8 cellular contexts compared by ENCODE assay signal in genomic region chr10:14603539-14604102, GRCh38.
DNase-seq lines count a peak whose midpoint lies in the region; ATAC-seq, FAIRE-seq and TF ChIP-seq lines count a peak whose summit lies in the region.

No MANE protein-coding gene starts in this region.

- TF ChIP-seq RAD21 in GM12878 (IDR thresholded peaks at IDR 0.05; ENCODE audit: insufficient read depth, low read depth, low read length): no peak

- H3K27me3 Mint-ChIP-seq in stimulated activated naive CD8-positive, alpha-beta T cell treated with anti-CD3 and anti-CD28 coated beads, Interleukin-15, Interleukin-2, amounts not matched to agents 100 ng/mL and 50 ng/mL, for 24 hours: no peaks in the 10 kb centered on the region

- intact Hi-C loops in GM12878 (cut with micrococcal nuclease; ENCODE audit: unreplicated experiment): loop anchor here (1.0 to 5.0 kb wide), 5 partner anchors 41 to 234 kb away; partner anchors contain the start of genes CDNF, HSPA14 and MSANTD7

- RAD21 ChIA-PET in GM12878 (lab: Charles Lee; ENCODE audit: unreplicated experiment): interaction anchor here (2.6 kb wide), 1 partner anchor 234 kb away, joined by 8 read pairs; the partner anchor contains the start of genes CDNF, HSPA14 and MSANTD7

- POLR2A ChIA-PET in GM12878 (lab: Charles Lee): no interaction called here

- TF ChIP-seq EP300 in GM12878 (IDR thresholded peaks at IDR 0.05; ENCODE audit: borderline replicate concordance in 1 of 2, control insufficient read depth in 1 of 2, low read depth in 2 of 2, low read length in 2 of 2): no peak

- H3K27ac ChIP-seq in GM12878 (ENCODE audit: control insufficient read depth, insufficient read depth): peak overlapping the region; percentile 69

- WGBS in GM12878 (ENCODE audit: insufficient coverage, insufficient replicate concordance, low lambda C conversion rate, missing lambda C conversion rate): under 1% methylated on average over 51 of the region's 58 CpGs

- DNase-seq in MV-4-11 (lab: John Stamatoyannopoulos, UW) (peak; percentile 35), GM12878 (ENCODE audit: low read depth, low spot score) (no peak), kidney epithelial cell (ENCODE audit: low read depth) (no peak), ureter (ENCODE audit: low spot score) (no peak), DMS153 treated with DMSO at 0.1 percent for 48 hours (lab: John Stamatoyannopoulos, UW; ENCODE audit: unreplicated experiment) (no peak)

- H3K4me1 Mint-ChIP-seq in stimulated activated naive CD8-positive, alpha-beta T cell treated with anti-CD3 and anti-CD28 coated beads, Interleukin-15, Interleukin-2, amounts not matched to agents 100 ng/mL and 50 ng/mL, for 24 hours (ENCODE audit: low read depth): peaks cover 84% of the 10 kb centered on the region

- H3K4me3 ChIP-seq in GM12878 (peak overlapping the region; percentile 98), kidney epithelial cell (ENCODE audit: low read depth, low read length) (peak overlapping the region; percentile 59)

- peak overlapping the region; percentile 95 for H3K4me3 Mint-ChIP-seq in stimulated activated naive CD8-positive, alpha-beta T cell treated with anti-CD3 and anti-CD28 coated beads, Interleukin-15, Interleukin-2, amounts not matched to agents 100 ng/mL and 50 ng/mL, for 24 hours

- in situ Hi-C loops in GM12878 (cut with MboI): no loop called here

- SMC1A ChIA-PET in GM12878 (lab: Charles Lee; ENCODE audit: uncharacterized antibody, unreplicated experiment): no interaction called here

- peak overlapping the region; percentile 77 for H3K9ac ChIP-seq in ES-I3 (ENCODE audit: low read depth, low read length)
- peak overlapping the region; percentile 91 for H3K9ac ChIP-seq in GM12878 (ENCODE audit: control insufficient read depth, insufficient read depth, low read length)

- H3K36me3 Mint-ChIP-seq in stimulated activated naive CD8-positive, alpha-beta T cell treated with anti-CD3 and anti-CD28 coated beads, Interleukin-15, Interleukin-2, amounts not matched to agents 100 ng/mL and 50 ng/mL, for 24 hours (ENCODE audit: low read depth): peaks cover 45% of the 10 kb centered on the region

- peak overlapping the region; percentile 97 for H3K27ac Mint-ChIP-seq in stimulated activated naive CD8-positive, alpha-beta T cell treated with anti-CD3 and anti-CD28 coated beads, Interleukin-15, Interleukin-2, amounts not matched to agents 100 ng/mL and 50 ng/mL, for 24 hours

- no peak overlapping the region for H2AFZ ChIP-seq in GM12878 (ENCODE audit: control insufficient read depth, low read depth, low read length)

- peaks cover 4% of the 10 kb centered on the region; the same call in 1 of the 2 replicates for H4K20me1 ChIP-seq in GM12878 (ENCODE audit: control insufficient read depth, insufficient read depth)

- H3K4me1 ChIP-seq in ES-I3 (ENCODE audit: insufficient read depth, low read length) (peaks cover 15% of the 10 kb centered on the region), GM12878 (ENCODE audit: control insufficient read depth, insufficient read depth, low read length) (peaks cover 38% of the 10 kb centered on the region)

- H3K79me2 ChIP-seq in GM12878 (ENCODE audit: control insufficient read depth, insufficient read depth, low read length): peaks cover 50% of the 10 kb centered on the region

- H3K27me3 ChIP-seq in GM12878 (replicated peaks in 1 of 2; ENCODE audit: control insufficient read depth in 2 of 2, insufficient read depth in 2 of 2, low read length in 1 of 2) (no peaks in the 10 kb centered on the region), kidney epithelial cell (ENCODE audit: control insufficient read depth, insufficient read depth, low read length) (no peaks in the 10 kb centered on the region)

- CTCF ChIA-PET in GM12878 (lab: Yijun Ruan, JAX): no interaction called here

- peaks cover 4% of the 10 kb centered on the region for H3K9me3 Mint-ChIP-seq in stimulated activated naive CD8-positive, alpha-beta T cell treated with anti-CD3 and anti-CD28 coated beads, Interleukin-15, Interleukin-2, amounts not matched to agents 100 ng/mL and 50 ng/mL, for 24 hours

- no peak for FAIRE-seq in GM12878 (lab: Jason Lieb, UNC)

- no TSS peak for BruUV-seq in GM12878 (replicated peaks; lab: Mats Ljungman, UMichigan)

- H3K36me3 ChIP-seq in ES-I3 (ENCODE audit: insufficient read depth, low read length): no peaks in the 10 kb centered on the region; the same call in 1 of the 2 replicates
- H3K36me3 ChIP-seq in GM12878 (ENCODE audit: control insufficient read depth in 2 of 2, insufficient read depth in 2 of 2, low read length in 1 of 2): peaks cover 9 to 12% of the 10 kb centered on the region in 2 experiments
- H3K36me3 ChIP-seq in kidney epithelial cell (ENCODE audit: control insufficient read depth, insufficient read depth, low read length): no peaks in the 10 kb centered on the region

- H3K4me2 ChIP-seq in GM12878 (ENCODE audit: control insufficient read depth, insufficient read depth): peak overlapping the region; percentile 88

- TF ChIP-seq POLR2A in GM12878 (IDR thresholded peaks at IDR 0.05; ENCODE audit: low read depth, low read length): no peak

- TF ChIP-seq CTCF in GM12878 (IDR thresholded peaks at IDR 0.05 in 2 of 3, conservative IDR thresholded peaks at IDR 0.05 in 1 of 3; ENCODE audit: control insufficient read depth in 2 of 3, extremely low read depth in 1 of 3, insufficient read depth in 1 of 3, low read depth in 3 of 3, low read length in 3 of 3) (no peak), kidney epithelial cell (IDR thresholded peaks at IDR 0.05; ENCODE audit: insufficient read depth, low read length, poor library complexity, severe bottlenecking) (no peak)

- H3K9me3 ChIP-seq in ES-I3 (ENCODE audit: control insufficient read depth, insufficient read depth, low read length) (no peaks in the 10 kb centered on the region; the same call in 1 of the 2 replicates), GM12878 (replicated peaks; ENCODE audit: control insufficient read depth, insufficient read depth, low read length) (peaks cover 2% of the 10 kb centered on the region; the same call in 2 of the 3 replicates)

- ATAC-seq in GM21576 (IDR thresholded peaks at IDR 0.05; ENCODE audit: unreplicated experiment): peak; percentile 7
- no peak; the same call in 2 of the 3 replicates for ATAC-seq in GM12878

TF ChIP-seq in GM12878, 131 proteins besides CTCF, POLR2A, EP300 and RAD21 (continues in another document):
- TF ChIP-seq CREB1 (IDR thresholded peaks at IDR 0.05; ENCODE audit: low read depth): no peak
- TF ChIP-seq ASH2L (IDR thresholded peaks at IDR 0.05; ENCODE audit: borderline replicate concordance, low read depth): no peak
- TF ChIP-seq RAD51 (IDR thresholded peaks at IDR 0.05): no peak
- TF ChIP-seq POLR2AphosphoS2 (IDR thresholded peaks at IDR 0.05; ENCODE audit: low read depth, low read length): no peak
- 0 out of 2 replicates have a peak, but pooled peaks have one; percentile 31 for TF ChIP-seq SMARCA5 (IDR thresholded peaks at IDR 0.05)
- no peak for TF ChIP-seq GABPA (IDR thresholded peaks at IDR 0.05; ENCODE audit: low read depth)
- TF ChIP-seq MTA2 (IDR thresholded peaks at IDR 0.05; ENCODE audit: low read depth): no peak
- peak in 1 of 2 experiments; percentile 18; a peak in 1 of 4 replicates for TF ChIP-seq BHLHE40 (IDR thresholded peaks at IDR 0.05; ENCODE audit: borderline replicate concordance in 1 of 2, low read depth in 2 of 2, low read length in 1 of 2)
- no peak for TF ChIP-seq RELA (IDR thresholded peaks at IDR 0.05; ENCODE audit: borderline replicate concordance, partially characterized antibody)
- 0 out of 2 replicates have a peak, but pooled peaks have one; percentile 27 for TF ChIP-seq NKRF (conservative IDR thresholded peaks at IDR 0.05)
- no peak for TF ChIP-seq BMI1 (IDR thresholded peaks at IDR 0.05; ENCODE audit: borderline replicate concordance)
- no peak for TF ChIP-seq USF2 (IDR thresholded peaks at IDR 0.05; ENCODE audit: borderline replicate concordance, low read depth, low read length)
- TF ChIP-seq PBX3 (IDR thresholded peaks at IDR 0.05; ENCODE audit: insufficient replicate concordance, low read depth, low read length): no peak
- no peak for TF ChIP-seq MTA3 (IDR thresholded peaks at IDR 0.05; ENCODE audit: borderline replicate concordance, low read length)
- TF ChIP-seq LARP7 (IDR thresholded peaks at IDR 0.05): peak; percentile 57; the same call in 1 of the 2 replicates
